In genomic region chr5:2135354-2135753, GRCh38 we compare ENCODE assay signal across 3 cellular contexts.
TF ChIP-seq lines count a peak whose summit lies in the region.

No MANE protein-coding gene starts in this region.

TF ChIP-seq in SK-N-SH, 30 proteins besides CTCF, POLR2A, EP300 and RAD21:
- no peak for TF ChIP-seq ELF1 (IDR thresholded peaks at IDR 0.05)

TF ChIP-seq in SK-N-SH treated with all-trans-retinoic acid at 6 μM for 48 hours, 23 proteins besides CTCF, POLR2A, EP300 and RAD21:
- TF ChIP-seq CREB5 (CRISPR knock-in tag; IDR thresholded peaks at IDR 0.05; ENCODE audit: low read depth) (no peak), RARB (CRISPR knock-in tag; IDR thresholded peaks at IDR 0.05) (no peak), CSDC2 (CRISPR knock-in tag; IDR thresholded peaks at IDR 0.05) (no peak), POU6F1 (CRISPR knock-in tag; IDR thresholded peaks at IDR 0.05; ENCODE audit: borderline replicate concordance, low read depth) (no peak), GLIS3 (CRISPR knock-in tag; IDR thresholded peaks at IDR 0.05) (no peak), BACH2 (CRISPR knock-in tag; IDR thresholded peaks at IDR 0.05; ENCODE audit: borderline replicate concordance) (no peak), ZNF565 (CRISPR knock-in tag; conservative IDR thresholded peaks at IDR 0.05; ENCODE audit: low read depth) (no peak), OSR1 (CRISPR knock-in tag; IDR thresholded peaks at IDR 0.05) (no peak), PPARA (CRISPR knock-in tag; IDR thresholded peaks at IDR 0.05; ENCODE audit: borderline replicate concordance) (no peak)

TF ChIP-seq in H1, 55 proteins besides CTCF, POLR2A, EP300 and RAD21:
- TF ChIP-seq RBBP5 (IDR thresholded peaks at IDR 0.05; ENCODE audit: borderline replicate concordance, low read depth, low read length) (no peak), CHD7 (IDR thresholded peaks at IDR 0.05; ENCODE audit: insufficient replicate concordance, low read length) (no peak), CHD1 (IDR thresholded peaks at IDR 0.05; ENCODE audit: low read depth, low read length) (no peak)
